2 cellular contexts compared by ENCODE assay signal in genomic region chr22:24065014-24065413, GRCh38. TPM values are rescaled to one million over a fixed set of nuclear protein-coding genes. Genes with fewer than 3 reads are reported as not detected.
"Had no signal": no experiment of that assay in that cellular context is flagged by ENCODE, and none has a peak within 500 bp of the region (broad histone marks: within the 10 kb centered on the region; RNA-seq: fewer than 3 reads in every experiment).

No MANE protein-coding gene starts in this region.

RNA-seq across cellular contexts. Expression of gene CABIN1, which starts 53.9 kb away (rescaled TPM):
- total RNA-seq: G401 had no signal

RNA-seq across cellular contexts. Expression of gene GSTT4, which starts 59.8 kb away (rescaled TPM):
- total RNA-seq: G401, GM12878 had no signal
- polyA plus RNA-seq: GM12878 had no signal
